ENCODE assay signal across 8 cellular contexts in genomic region chr10:62610649-62611229, GRCh38.
DNase-seq lines count a peak whose midpoint lies in the region; ATAC-seq and TF ChIP-seq lines count a peak whose summit lies in the region.

No MANE protein-coding gene starts in this region.

- H3K36me3 ChIP-seq in NT2/D1 (ENCODE audit: insufficient read depth, insufficient read length, low read length) (no peaks in the 10 kb centered on the region), upper lobe of right lung (no peaks in the 10 kb centered on the region)

- H3K27ac ChIP-seq in upper lobe of right lung = no peak overlapping the region

- H3K4me3 ChIP-seq in AG10803 (ENCODE audit: low read length) (no peak overlapping the region), NT2/D1 (ENCODE audit: insufficient read length, low read depth) (no peak overlapping the region), fibroblast of the aortic adventitia (ENCODE audit: low read depth, low read length) (no peak overlapping the region), upper lobe of right lung (no peak overlapping the region)

- H3K36me3 Mint-ChIP-seq in activated T-cell treated with anti-CD3 and anti-CD28 coated beads, Interleukin-2, amount 50 U/mL, for 24 hours (ENCODE audit: low read depth) = no peaks in the 10 kb centered on the region
- H3K36me3 Mint-ChIP-seq in osteocyte (ENCODE audit: unreplicated experiment) = no peaks in the 10 kb centered on the region

- no peaks in the 10 kb centered on the region for H3K9me3 Mint-ChIP-seq in activated T-cell treated with anti-CD3 and anti-CD28 coated beads, Interleukin-2, amount 50 U/mL, for 24 hours
- peaks cover 3% of the 10 kb centered on the region for H3K9me3 Mint-ChIP-seq in osteocyte (ENCODE audit: unreplicated experiment)

- H3K4me3 Mint-ChIP-seq in activated T-cell treated with anti-CD3 and anti-CD28 coated beads, Interleukin-2, amount 50 U/mL, for 24 hours = no peak overlapping the region
- no peak overlapping the region for H3K4me3 Mint-ChIP-seq in osteocyte (ENCODE audit: unreplicated experiment)

- peaks cover 13% of the 10 kb centered on the region for H3K27me3 Mint-ChIP-seq in activated T-cell treated with anti-CD3 and anti-CD28 coated beads, Interleukin-2, amount 50 U/mL, for 24 hours
- H3K27me3 Mint-ChIP-seq in osteocyte (ENCODE audit: unreplicated experiment) = no peaks in the 10 kb centered on the region

- intact Hi-C loops in upper lobe of right lung (cut with DNase I) = no loop called here

- H3K27ac Mint-ChIP-seq in activated T-cell treated with anti-CD3 and anti-CD28 coated beads, Interleukin-2, amount 50 U/mL, for 24 hours = no peak overlapping the region
- no peak overlapping the region for H3K27ac Mint-ChIP-seq in osteocyte (ENCODE audit: unreplicated experiment)

- H3K27me3 ChIP-seq in NT2/D1 (ENCODE audit: insufficient read depth, insufficient read length) (no peaks in the 10 kb centered on the region), upper lobe of right lung (no peaks in the 10 kb centered on the region)

- H3K9ac ChIP-seq in NT2/D1 (ENCODE audit: insufficient read length, low read depth) = no peak overlapping the region

- H3K9me3 ChIP-seq in NT2/D1 (ENCODE audit: insufficient read depth, low read length) (no peaks in the 10 kb centered on the region), upper lobe of right lung (no peaks in the 10 kb centered on the region)

- H3K4me1 ChIP-seq in NT2/D1 (ENCODE audit: insufficient read depth, insufficient read length) (no peaks in the 10 kb centered on the region), upper lobe of right lung (no peaks in the 10 kb centered on the region)

- ATAC-seq in GM18873 (IDR thresholded peaks at IDR 0.05; ENCODE audit: low FRiP score, unreplicated experiment) (peak; percentile 49), HG03103 (IDR thresholded peaks at IDR 0.05; ENCODE audit: low read depth, unreplicated experiment) (peak; percentile 62), upper lobe of right lung (peak; percentile 95)

- peaks cover 51% of the 10 kb centered on the region for H3K4me1 Mint-ChIP-seq in activated T-cell treated with anti-CD3 and anti-CD28 coated beads, Interleukin-2, amount 50 U/mL, for 24 hours (ENCODE audit: low read depth)
- H3K4me1 Mint-ChIP-seq in osteocyte (ENCODE audit: unreplicated experiment) = peaks cover 12% of the 10 kb centered on the region

- TF ChIP-seq CTCF in AG10803 (conservative IDR thresholded peaks at IDR 0.05; ENCODE audit: low read length) (peak; percentile 85), fibroblast of the aortic adventitia (IDR thresholded peaks at IDR 0.05; ENCODE audit: insufficient read depth, low read length) (peak; percentile 82), osteocyte (IDR thresholded peaks at IDR 0.05) (peak; percentile 73), upper lobe of right lung (IDR thresholded peaks at IDR 0.05) (peak; percentile 74)

- DNase-seq in AG10803 (ENCODE audit: low read depth) = peak; percentile 41
- peak; percentile 44 for DNase-seq in NT2/D1 (ENCODE audit: low read depth, low spot score)
- DNase-seq in activated T-cell treated with anti-CD3 and anti-CD28 coated beads, Interleukin-2, amount 50 U/mL, for 24 hours = peak; percentile 82
- peak; percentile 45 for DNase-seq in fibroblast of the aortic adventitia (ENCODE audit: low read depth)
- DNase-seq in osteocyte (ENCODE audit: extremely low spot score, unreplicated experiment) = no peak
- DNase-seq in upper lobe of right lung = peak; percentile 82
